In the genomic region with DNA sequence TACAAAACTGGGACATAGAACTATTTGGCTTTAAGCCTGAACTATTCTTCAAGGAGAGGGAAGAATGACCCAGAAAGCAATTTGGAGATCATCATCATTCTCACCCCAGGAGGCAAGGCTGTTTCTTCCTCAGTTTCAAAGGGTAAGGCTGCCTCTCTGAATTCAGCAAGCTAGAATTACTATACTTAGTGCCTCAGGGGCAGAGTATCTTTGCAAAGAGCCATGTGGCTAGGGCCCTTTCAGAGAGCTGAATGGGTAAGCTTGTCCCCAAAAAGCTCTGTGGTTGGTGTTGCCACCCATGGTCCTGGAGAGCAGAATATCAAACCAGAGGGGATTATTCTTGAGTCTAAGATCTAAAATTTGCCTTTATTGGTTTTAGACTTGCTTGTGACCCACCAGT, we compare ENCODE assay signal across 1 cellular context.
TF ChIP-seq lines count a peak whose summit lies in the region.

No MANE protein-coding gene starts in this region.

TF ChIP-seq in GM23338, 12 proteins besides CTCF, POLR2A, EP300 and RAD21 (continued from another document):
- TF ChIP-seq ZNF462 (CRISPR knock-in tag; IDR thresholded peaks at IDR 0.05) (no peak), ZNF331 (CRISPR knock-in tag; IDR thresholded peaks at IDR 0.05; ENCODE audit: low read depth) (no peak), NANOG (IDR thresholded peaks at IDR 0.05; ENCODE audit: borderline replicate concordance) (no peak), JUNB (IDR thresholded peaks at IDR 0.05; ENCODE audit: unreplicated experiment) (no peak), CREB1 (CRISPR knock-in tag; IDR thresholded peaks at IDR 0.05; ENCODE audit: low read depth) (no peak), STAT1 (IDR thresholded peaks at IDR 0.05; ENCODE audit: unreplicated experiment) (no peak), EZH2 (IDR thresholded peaks at IDR 0.05; ENCODE audit: low read depth, unreplicated experiment) (no peak), EZH2phosphoT487 (IDR thresholded peaks at IDR 0.05; ENCODE audit: unreplicated experiment) (no peak), ZNF114 (CRISPR knock-in tag; IDR thresholded peaks at IDR 0.05) (no peak), POLR2AphosphoS5 (IDR thresholded peaks at IDR 0.05; ENCODE audit: low read depth) (no peak)
- TF ChIP-seq, protein P1, sequence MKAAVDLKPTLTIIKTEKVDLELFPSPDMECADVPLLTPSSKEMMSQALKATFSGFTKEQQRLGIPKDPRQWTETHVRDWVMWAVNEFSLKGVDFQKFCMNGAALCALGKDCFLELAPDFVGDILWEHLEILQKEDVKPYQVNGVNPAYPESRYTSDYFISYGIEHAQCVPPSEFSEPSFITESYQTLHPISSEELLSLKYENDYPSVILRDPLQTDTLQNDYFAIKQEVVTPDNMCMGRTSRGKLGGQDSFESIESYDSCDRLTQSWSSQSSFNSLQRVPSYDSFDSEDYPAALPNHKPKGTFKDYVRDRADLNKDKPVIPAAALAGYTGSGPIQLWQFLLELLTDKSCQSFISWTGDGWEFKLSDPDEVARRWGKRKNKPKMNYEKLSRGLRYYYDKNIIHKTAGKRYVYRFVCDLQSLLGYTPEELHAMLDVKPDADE (IDR thresholded peaks at IDR 0.05): no peak
